ENCODE assay signal across 1 cellular context in the genomic region with DNA sequence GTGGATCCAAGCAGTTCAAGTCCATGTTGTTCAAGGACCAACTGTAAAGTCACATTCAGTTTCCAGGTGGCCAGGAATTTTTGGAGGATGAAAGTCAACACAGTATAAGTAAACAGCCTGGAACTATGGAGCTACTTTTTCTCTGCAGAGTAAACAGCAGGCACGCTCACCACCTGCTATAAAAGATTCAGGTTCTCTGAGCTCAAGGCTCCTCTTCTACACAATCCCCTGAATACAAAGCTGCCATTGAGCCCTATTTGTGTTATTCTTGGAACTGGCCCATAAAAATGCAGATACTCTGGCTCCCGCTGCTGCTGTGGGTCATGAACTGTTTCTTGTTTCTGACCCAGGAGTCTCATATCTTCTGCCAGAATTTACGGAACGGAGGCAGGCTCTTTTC.
TF ChIP-seq lines count a peak whose summit lies in the region.

No MANE protein-coding gene starts in this region.

TF ChIP-seq in HepG2, 621 proteins besides CTCF, POLR2A, EP300 and RAD21 (continued from another document and continues in another):
- 0 out of 2 replicates have a peak, but pooled peaks have one; percentile 30 for TF ChIP-seq ZNF281 (CRISPR knock-in tag; IDR thresholded peaks at IDR 0.05; ENCODE audit: borderline replicate concordance)
- no peak for TF ChIP-seq CREB1 (IDR thresholded peaks at IDR 0.05)
- TF ChIP-seq CREB1 (CRISPR knock-in tag; IDR thresholded peaks at IDR 0.05), result no peak
- 0 out of 2 replicates have a peak, but pooled peaks have one; percentile 41 for TF ChIP-seq ZBED4 (CRISPR knock-in tag; IDR thresholded peaks at IDR 0.05; ENCODE audit: borderline replicate concordance)
- TF ChIP-seq ZBTB21 (CRISPR knock-in tag; IDR thresholded peaks at IDR 0.05), result peak; percentile 16; the same call in 1 of the 2 replicates
- no peak for TF ChIP-seq ZFP82 (CRISPR knock-in tag; IDR thresholded peaks at IDR 0.05; ENCODE audit: borderline replicate concordance)
- TF ChIP-seq ZNF710 (CRISPR knock-in tag; IDR thresholded peaks at IDR 0.05; ENCODE audit: borderline replicate concordance), result peak; percentile 54; the same call in 1 of the 2 replicates
- TF ChIP-seq NCOR1 (IDR thresholded peaks at IDR 0.05; ENCODE audit: borderline replicate concordance, low read length), result peak; percentile 34; the same call in 1 of the 2 replicates
- peak; percentile 78; the same call in 1 of the 2 replicates for TF ChIP-seq SOX5 (CRISPR knock-in tag; IDR thresholded peaks at IDR 0.05; ENCODE audit: borderline replicate concordance)
- 0 out of 2 replicates have a peak, but pooled peaks have one; percentile 47 for TF ChIP-seq ZNF205 (CRISPR knock-in tag; IDR thresholded peaks at IDR 0.05)
- 0 out of 2 replicates have a peak, but pooled peaks have one; percentile 21 for TF ChIP-seq ARNT2 (CRISPR knock-in tag; IDR thresholded peaks at IDR 0.05; ENCODE audit: low read depth)
- TF ChIP-seq FOXA1 (IDR thresholded peaks at IDR 0.05), result peak; percentile 78
- peak; percentile 95 for TF ChIP-seq FOXA1 (CRISPR knock-in tag; IDR thresholded peaks at IDR 0.05)
- TF ChIP-seq, protein P1, sequence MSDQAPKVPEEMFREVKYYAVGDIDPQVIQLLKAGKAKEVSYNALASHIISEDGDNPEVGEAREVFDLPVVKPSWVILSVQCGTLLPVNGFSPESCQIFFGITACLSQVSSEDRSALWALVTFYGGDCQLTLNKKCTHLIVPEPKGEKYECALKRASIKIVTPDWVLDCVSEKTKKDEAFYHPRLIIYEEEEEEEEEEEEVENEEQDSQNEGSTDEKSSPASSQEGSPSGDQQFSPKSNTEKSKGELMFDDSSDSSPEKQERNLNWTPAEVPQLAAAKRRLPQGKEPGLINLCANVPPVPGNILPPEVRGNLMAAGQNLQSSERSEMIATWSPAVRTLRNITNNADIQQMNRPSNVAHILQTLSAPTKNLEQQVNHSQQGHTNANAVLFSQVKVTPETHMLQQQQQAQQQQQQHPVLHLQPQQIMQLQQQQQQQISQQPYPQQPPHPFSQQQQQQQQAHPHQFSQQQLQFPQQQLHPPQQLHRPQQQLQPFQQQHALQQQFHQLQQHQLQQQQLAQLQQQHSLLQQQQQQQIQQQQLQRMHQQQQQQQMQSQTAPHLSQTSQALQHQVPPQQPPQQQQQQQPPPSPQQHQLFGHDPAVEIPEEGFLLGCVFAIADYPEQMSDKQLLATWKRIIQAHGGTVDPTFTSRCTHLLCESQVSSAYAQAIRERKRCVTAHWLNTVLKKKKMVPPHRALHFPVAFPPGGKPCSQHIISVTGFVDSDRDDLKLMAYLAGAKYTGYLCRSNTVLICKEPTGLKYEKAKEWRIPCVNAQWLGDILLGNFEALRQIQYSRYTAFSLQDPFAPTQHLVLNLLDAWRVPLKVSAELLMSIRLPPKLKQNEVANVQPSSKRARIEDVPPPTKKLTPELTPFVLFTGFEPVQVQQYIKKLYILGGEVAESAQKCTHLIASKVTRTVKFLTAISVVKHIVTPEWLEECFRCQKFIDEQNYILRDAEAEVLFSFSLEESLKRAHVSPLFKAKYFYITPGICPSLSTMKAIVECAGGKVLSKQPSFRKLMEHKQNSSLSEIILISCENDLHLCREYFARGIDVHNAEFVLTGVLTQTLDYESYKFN (CRISPR knock-in tag; conservative IDR thresholded peaks at IDR 0.05), result peak; percentile 28; the same call in 1 of the 2 replicates
- TF ChIP-seq HOXD1 (CRISPR knock-in tag; IDR thresholded peaks at IDR 0.05), result 0 out of 2 replicates have a peak, but pooled peaks have one; percentile 55
- TF ChIP-seq KAT8 (CRISPR knock-in tag; IDR thresholded peaks at IDR 0.05), result 0 out of 2 replicates have a peak, but pooled peaks have one; percentile 32
- TF ChIP-seq RXRB (CRISPR knock-in tag; IDR thresholded peaks at IDR 0.05; ENCODE audit: borderline replicate concordance), result peak; percentile 60; the same call in 1 of the 2 replicates
- no peak for TF ChIP-seq ATF4 (CRISPR knock-in tag; IDR thresholded peaks at IDR 0.05)
- TF ChIP-seq FOSL2 (CRISPR knock-in tag; IDR thresholded peaks at IDR 0.05), result peak; percentile 33; the same call in 1 of the 2 replicates
- peak; percentile 87 for TF ChIP-seq FOXO1 (CRISPR knock-in tag; IDR thresholded peaks at IDR 0.05)
- TF ChIP-seq, protein P2, sequence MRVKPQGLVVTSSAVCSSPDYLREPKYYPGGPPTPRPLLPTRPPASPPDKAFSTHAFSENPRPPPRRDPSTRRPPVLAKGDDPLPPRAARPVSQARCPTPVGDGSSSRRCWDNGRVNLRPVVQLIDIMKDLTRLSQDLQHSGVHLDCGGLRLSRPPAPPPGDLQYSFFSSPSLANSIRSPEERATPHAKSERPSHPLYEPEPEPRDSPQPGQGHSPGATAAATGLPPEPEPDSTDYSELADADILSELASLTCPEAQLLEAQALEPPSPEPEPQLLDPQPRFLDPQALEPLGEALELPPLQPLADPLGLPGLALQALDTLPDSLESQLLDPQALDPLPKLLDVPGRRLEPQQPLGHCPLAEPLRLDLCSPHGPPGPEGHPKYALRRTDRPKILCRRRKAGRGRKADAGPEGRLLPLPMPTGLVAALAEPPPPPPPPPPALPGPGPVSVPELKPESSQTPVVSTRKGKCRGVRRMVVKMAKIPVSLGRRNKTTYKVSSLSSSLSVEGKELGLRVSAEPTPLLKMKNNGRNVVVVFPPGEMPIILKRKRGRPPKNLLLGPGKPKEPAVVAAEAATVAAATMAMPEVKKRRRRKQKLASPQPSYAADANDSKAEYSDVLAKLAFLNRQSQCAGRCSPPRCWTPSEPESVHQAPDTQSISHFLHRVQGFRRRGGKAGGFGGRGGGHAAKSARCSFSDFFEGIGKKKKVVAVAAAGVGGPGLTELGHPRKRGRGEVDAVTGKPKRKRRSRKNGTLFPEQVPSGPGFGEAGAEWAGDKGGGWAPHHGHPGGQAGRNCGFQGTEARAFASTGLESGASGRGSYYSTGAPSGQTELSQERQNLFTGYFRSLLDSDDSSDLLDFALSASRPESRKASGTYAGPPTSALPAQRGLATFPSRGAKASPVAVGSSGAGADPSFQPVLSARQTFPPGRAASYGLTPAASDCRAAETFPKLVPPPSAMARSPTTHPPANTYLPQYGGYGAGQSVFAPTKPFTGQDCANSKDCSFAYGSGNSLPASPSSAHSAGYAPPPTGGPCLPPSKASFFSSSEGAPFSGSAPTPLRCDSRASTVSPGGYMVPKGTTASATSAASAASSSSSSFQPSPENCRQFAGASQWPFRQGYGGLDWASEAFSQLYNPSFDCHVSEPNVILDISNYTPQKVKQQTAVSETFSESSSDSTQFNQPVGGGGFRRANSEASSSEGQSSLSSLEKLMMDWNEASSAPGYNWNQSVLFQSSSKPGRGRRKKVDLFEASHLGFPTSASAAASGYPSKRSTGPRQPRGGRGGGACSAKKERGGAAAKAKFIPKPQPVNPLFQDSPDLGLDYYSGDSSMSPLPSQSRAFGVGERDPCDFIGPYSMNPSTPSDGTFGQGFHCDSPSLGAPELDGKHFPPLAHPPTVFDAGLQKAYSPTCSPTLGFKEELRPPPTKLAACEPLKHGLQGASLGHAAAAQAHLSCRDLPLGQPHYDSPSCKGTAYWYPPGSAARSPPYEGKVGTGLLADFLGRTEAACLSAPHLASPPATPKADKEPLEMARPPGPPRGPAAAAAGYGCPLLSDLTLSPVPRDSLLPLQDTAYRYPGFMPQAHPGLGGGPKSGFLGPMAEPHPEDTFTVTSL (CRISPR knock-in tag; IDR thresholded peaks at IDR 0.05; ENCODE audit: borderline replicate concordance), result 0 out of 2 replicates have a peak, but pooled peaks have one; percentile 24
- TF ChIP-seq FOXP4 (CRISPR knock-in tag; IDR thresholded peaks at IDR 0.05), result peak; percentile 82
- no peak for TF ChIP-seq ELF4 (CRISPR knock-in tag; IDR thresholded peaks at IDR 0.05; ENCODE audit: borderline replicate concordance)
- no peak for TF ChIP-seq ZNF75D (CRISPR knock-in tag; IDR thresholded peaks at IDR 0.05; ENCODE audit: borderline replicate concordance)
- TF ChIP-seq, protein P3, sequence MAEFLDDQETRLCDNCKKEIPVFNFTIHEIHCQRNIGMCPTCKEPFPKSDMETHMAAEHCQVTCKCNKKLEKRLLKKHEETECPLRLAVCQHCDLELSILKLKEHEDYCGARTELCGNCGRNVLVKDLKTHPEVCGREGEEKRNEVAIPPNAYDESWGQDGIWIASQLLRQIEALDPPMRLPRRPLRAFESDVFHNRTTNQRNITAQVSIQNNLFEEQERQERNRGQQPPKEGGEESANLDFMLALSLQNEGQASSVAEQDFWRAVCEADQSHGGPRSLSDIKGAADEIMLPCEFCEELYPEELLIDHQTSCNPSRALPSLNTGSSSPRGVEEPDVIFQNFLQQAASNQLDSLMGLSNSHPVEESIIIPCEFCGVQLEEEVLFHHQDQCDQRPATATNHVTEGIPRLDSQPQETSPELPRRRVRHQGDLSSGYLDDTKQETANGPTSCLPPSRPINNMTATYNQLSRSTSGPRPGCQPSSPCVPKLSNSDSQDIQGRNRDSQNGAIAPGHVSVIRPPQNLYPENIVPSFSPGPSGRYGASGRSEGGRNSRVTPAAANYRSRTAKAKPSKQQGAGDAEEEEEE (CRISPR knock-in tag; IDR thresholded peaks at IDR 0.05; ENCODE audit: borderline replicate concordance), result no peak
- peak; percentile 75 for TF ChIP-seq BHLHE40 (IDR thresholded peaks at IDR 0.05; ENCODE audit: low read length)
- TF ChIP-seq ZNF331 (CRISPR knock-in tag; IDR thresholded peaks at IDR 0.05), result peak; percentile 48; the same call in 1 of the 2 replicates
- no peak for TF ChIP-seq PHF8 (CRISPR knock-in tag; IDR thresholded peaks at IDR 0.05)
- TF ChIP-seq GZF1 (CRISPR knock-in tag; IDR thresholded peaks at IDR 0.05), result no peak
